ENCODE assay signal across 20 cellular contexts in genomic region chr3:26921054-26921453, GRCh38.
"Had no signal": no experiment of that assay in that cellular context is flagged by ENCODE, and none has a peak within 500 bp of the region (broad histone marks: within the 10 kb centered on the region; RNA-seq: fewer than 3 reads in every experiment).

No MANE protein-coding gene starts in this region.

- H3K27me3 ChIP-seq: cardiac muscle cell, neutrophil, pancreas, right lobe of liver, testis, upper lobe of right lung had no signal

- DNase-seq: activated CD4-positive, alpha-beta T cell treated with anti-CD3 and anti-CD28 coated beads for 36 hours; activated CD4-positive, alpha-beta T cell treated with anti-CD3 and anti-CD28 coated beads, Interleukin-2, amount 50 U/mL, for 48 hours; activated gamma-delta T cell treated with Interleukin-2 at 50 U/mL for 16 hours; effector memory CD8-positive, alpha-beta T cell; foreskin fibroblast; islet precursor cell; left colon; naive B cell; pancreas; right lobe of liver; stimulated activated CD4-positive, alpha-beta T cell treated with anti-CD3 and anti-CD28 coated beads, Interleukin-4, amount 100 ng/mL, for 24 hours; testis; upper lobe of right lung had no signal

- H3K36me3 ChIP-seq: cardiac muscle cell, neutrophil, pancreas, right lobe of liver, upper lobe of right lung had no signal

- H3K27ac ChIP-seq: cardiac muscle cell, epithelial cell of prostate, neutrophil, pancreas, right lobe of liver, testis, upper lobe of right lung had no signal

- H3K4me3 ChIP-seq: cardiac muscle cell, mucosa of descending colon, pancreas, right lobe of liver, smooth muscle cell, testis, upper lobe of right lung had no signal

- H3K4me2 ChIP-seq: smooth muscle cell had no signal

- H3K9me3 ChIP-seq: mucosa of descending colon, pancreas, right lobe of liver, testis, upper lobe of right lung had no signal

- H3K4me1 ChIP-seq: pancreas, right lobe of liver, testis, upper lobe of right lung had no signal

- ATAC-seq: activated CD4-positive, alpha-beta T cell treated with anti-CD3 and anti-CD28 coated beads for 36 hours; activated naive CD4-positive, alpha-beta T cell treated with anti-CD3 and anti-CD28 coated beads, Interleukin-2, amount 50 U/mL, for 72 hours; effector memory CD8-positive, alpha-beta T cell; left colon; pancreas; right lobe of liver; stimulated activated effector memory CD8-positive, alpha-beta T cell treated with anti-CD3 and anti-CD28 coated beads, Interleukin-12 subunit alpha, Interleukin-12 subunit beta, amount 100 ng/mL, for 72 hours; upper lobe of right lung had no signal
